8 cellular contexts compared by ENCODE assay signal in genomic region chr12:11727133-11727664, GRCh38.
DNase-seq lines count a peak whose midpoint lies in the region; ATAC-seq and TF ChIP-seq lines count a peak whose summit lies in the region.

No MANE protein-coding gene starts in this region.

- H3K9me3 Mint-ChIP-seq in stimulated activated naive CD8-positive, alpha-beta T cell treated with anti-CD3 and anti-CD28 coated beads, Interleukin-15, amount 100 ng/mL, for 72 hours, result peaks cover 0 to 5% of the 10 kb centered on the region in 2 donors

- no peak overlapping the region for H3K14ac ChIP-seq in mesenchymal stem cell (ENCODE audit: low read length in 2 of 2)

- no peak overlapping the region for H4K8ac ChIP-seq in mesenchymal stem cell (ENCODE audit: low read length)

- H3K4ac ChIP-seq in mesenchymal stem cell (ENCODE audit: low read depth in 1 of 2, low read length in 2 of 2), result no peak overlapping the region

- no peak overlapping the region for H2BK120ac ChIP-seq in mesenchymal stem cell (ENCODE audit: low read depth, low read length)

- no peaks in the 10 kb centered on the region for H3K27me3 Mint-ChIP-seq in stimulated activated naive CD8-positive, alpha-beta T cell treated with anti-CD3 and anti-CD28 coated beads, Interleukin-15, amount 100 ng/mL, for 72 hours

- no peak for DNase-seq in activated CD4-positive, CD25-positive, alpha-beta regulatory T cell (lab: John Stamatoyannopoulos, UW)
- peak; percentile 56 for DNase-seq in activated T-cell treated with anti-CD3 and anti-CD28 coated beads, Interleukin-2, amount 50 U/mL, for 1 hour
- no peak for DNase-seq in mesenchymal stem cell
- peak; percentile 60 to 69 for DNase-seq in stimulated activated naive CD8-positive, alpha-beta T cell treated with anti-CD3 and anti-CD28 coated beads, Interleukin-15, amount 100 ng/mL, for 72 hours
- DNase-seq in brain microvascular endothelial cell, result no peak
- DNase-seq in dedifferentiated amniotic fluid mesenchymal stem cell (ENCODE audit: extremely low spot score), result no peak
- no peak for DNase-seq in HuH-7 (ENCODE audit: low spot score)

- H2AK5ac ChIP-seq in mesenchymal stem cell (ENCODE audit: low read length, severe bottlenecking), result peak overlapping the region; percentile 51

- H3K9me3 ChIP-seq in mesenchymal stem cell (ENCODE audit: control insufficient read depth, low read length), result no peaks in the 10 kb centered on the region

- H3K4me2 ChIP-seq in mesenchymal stem cell (ENCODE audit: low read length, poor library complexity, severe bottlenecking), result no peak overlapping the region

- H3K9ac ChIP-seq in mesenchymal stem cell (ENCODE audit: low read length), result no peak overlapping the region

- H3K36me3 ChIP-seq in mesenchymal stem cell (ENCODE audit: control insufficient read depth in 1 of 2, insufficient read depth in 2 of 2, low read depth in 1 of 2, low read length in 2 of 2) (peaks cover 0 to 7% of the 10 kb centered on the region in 2 experiments), brain microvascular endothelial cell (replicated peaks) (no peaks in the 10 kb centered on the region)

- peaks cover 73% of the 10 kb centered on the region for H3K4me1 Mint-ChIP-seq in stimulated activated naive CD8-positive, alpha-beta T cell treated with anti-CD3 and anti-CD28 coated beads, Interleukin-15, amount 100 ng/mL, for 72 hours

- TF ChIP-seq CTCF in brain microvascular endothelial cell (IDR thresholded peaks at IDR 0.05; ENCODE audit: low read depth, low read length, missing control alignments), result no peak

- no peak overlapping the region for H4K91ac ChIP-seq in mesenchymal stem cell (ENCODE audit: low read length)

- H2BK15ac ChIP-seq in mesenchymal stem cell (ENCODE audit: low read depth, poor library complexity, severe bottlenecking), result no peak overlapping the region

- H3K27ac ChIP-seq in mesenchymal stem cell (ENCODE audit: low read length, poor library complexity, severe bottlenecking), result no peak overlapping the region
- H3K27ac ChIP-seq in brain microvascular endothelial cell, result no peak overlapping the region

- H3K27me3 ChIP-seq in mesenchymal stem cell (ENCODE audit: control insufficient read depth in 1 of 2, insufficient read depth in 1 of 2, low read length in 2 of 2) (no peaks in the 10 kb centered on the region), brain microvascular endothelial cell (replicated peaks) (no peaks in the 10 kb centered on the region)

- 95% methylated on average over 11 of the region's 12 CpGs for WGBS in mesenchymal stem cell

- no peak overlapping the region for H3K23ac ChIP-seq in mesenchymal stem cell (ENCODE audit: low read length in 2 of 2)

- H3K4me3 ChIP-seq in mesenchymal stem cell (ENCODE audit: insufficient read depth in 1 of 2, low read depth in 1 of 2, low read length in 2 of 2) (no peak overlapping the region), brain microvascular endothelial cell (ENCODE audit: low read depth, low read length) (no peak overlapping the region)

- ATAC-seq in activated CD4-positive, CD25-positive, alpha-beta regulatory T cell treated with anti-CD3 and anti-CD28 coated beads, Interleukin-2, amount 50 U/mL, for 24 hours, result peak; percentile 26 to 49
- peak; percentile 82 for ATAC-seq in stimulated activated naive CD8-positive, alpha-beta T cell treated with anti-CD3 and anti-CD28 coated beads, Interleukin-15, amount 100 ng/mL, for 72 hours

- no peak overlapping the region for H2AFZ ChIP-seq in mesenchymal stem cell (ENCODE audit: low read depth, low read length)

- peak overlapping the region; percentile 53 to 60 for H3K4me3 Mint-ChIP-seq in stimulated activated naive CD8-positive, alpha-beta T cell treated with anti-CD3 and anti-CD28 coated beads, Interleukin-15, amount 100 ng/mL, for 72 hours

- H2BK12ac ChIP-seq in mesenchymal stem cell (ENCODE audit: low read length in 2 of 2), result peak overlapping the region in 1 of 2 experiments; percentile 82

- H3K27ac Mint-ChIP-seq in stimulated activated naive CD8-positive, alpha-beta T cell treated with anti-CD3 and anti-CD28 coated beads, Interleukin-15, amount 100 ng/mL, for 72 hours, result no peak overlapping the region

- peaks cover 26% of the 10 kb centered on the region for H3K4me1 ChIP-seq in mesenchymal stem cell (ENCODE audit: control insufficient read depth, insufficient read depth, low read depth, low read length)

- peak overlapping the region in 1 of 2 experiments; percentile 42 for H3K18ac ChIP-seq in mesenchymal stem cell (ENCODE audit: low read depth in 1 of 2, low read length in 2 of 2)

- H3K79me1 ChIP-seq in mesenchymal stem cell (replicated peaks; ENCODE audit: low read length, poor library complexity, severe bottlenecking), result peaks cover 33% of the 10 kb centered on the region

- in situ Hi-C loops in brain microvascular endothelial cell (cut with HindIII; ENCODE audit: low pct_ligation_motif_present, low sequenced_read_pairs), result no loop called here

- no peak overlapping the region for H2BK5ac ChIP-seq in mesenchymal stem cell (ENCODE audit: low read depth, low read length, poor library complexity, severe bottlenecking)

Comparison
In these comparisons a context has a peak if more than half of its experiments do, and no peak if none do; other contexts are left out.
1. DNase-seq: peak in activated T-cell treated with anti-CD3 and anti-CD28 coated beads, Interleukin-2, amount 50 U/mL, for 1 hour (single experiment) and stimulated activated naive CD8-positive, alpha-beta T cell treated with anti-CD3 and anti-CD28 coated beads, Interleukin-15, amount 100 ng/mL, for 72 hours (2 of 2); none in activated CD4-positive, CD25-positive, alpha-beta regulatory T cell (0 of 4), mesenchymal stem cell (single experiment), brain microvascular endothelial cell (single experiment), dedifferentiated amniotic fluid mesenchymal stem cell (single experiment) and HuH-7 (single experiment).